In genomic region chr15:93135459-93135858, GRCh38 we compare ENCODE assay signal across 17 cellular contexts. TPM values are rescaled to one million over a fixed set of nuclear protein-coding genes. Genes with fewer than 3 reads are reported as not detected.
DNase-seq lines count a peak whose midpoint lies in the region; ATAC-seq and TF ChIP-seq lines count a peak whose summit lies in the region.
"Had no signal": no experiment of that assay in that cellular context is flagged by ENCODE, and none has a peak within 500 bp of the region (broad histone marks: within the 10 kb centered on the region; RNA-seq: fewer than 3 reads in every experiment).

No MANE protein-coding gene starts in this region.

- CTCF ChIA-PET in WTC11 (lab: Charles Lee): no interaction called here

- H3K36me3 Mint-ChIP-seq in GM23338 (ENCODE audit: low read depth) (no peaks in the 10 kb centered on the region), WTC11 (no peaks in the 10 kb centered on the region), neural progenitor cell (peaks cover 4% of the 10 kb centered on the region)
- H3K36me3 Mint-ChIP-seq: CD4-positive, alpha-beta memory T cell had no signal

- no peaks in the 10 kb centered on the region for H3K9me3 ChIP-seq in neural progenitor cell (ENCODE audit: low read depth)
- H3K9me3 ChIP-seq: HAP-1 had no signal

- no peak overlapping the region for H3K9ac ChIP-seq in neural progenitor cell

- no peaks in the 10 kb centered on the region for H3K27me3 ChIP-seq in GM23338 (ENCODE audit: insufficient read depth)
- H3K27me3 ChIP-seq in neural progenitor cell: no peaks in the 10 kb centered on the region

- H4K20me1 ChIP-seq in GM23338 (replicated peaks; ENCODE audit: insufficient read depth): no peaks in the 10 kb centered on the region
- no peaks in the 10 kb centered on the region for H4K20me1 ChIP-seq in neural progenitor cell (ENCODE audit: low read depth)

- H3K27me3 Mint-ChIP-seq in GM23338 (ENCODE audit: insufficient read depth, low read depth, poor library complexity) (peaks cover 17% of the 10 kb centered on the region), WTC11 (ENCODE audit: low read depth) (peaks cover 75% of the 10 kb centered on the region), neural progenitor cell (ENCODE audit: insufficient read depth, low read depth) (peaks cover 10% of the 10 kb centered on the region)

- H3K79me2 ChIP-seq in GM23338 (replicated peaks; ENCODE audit: insufficient read depth) (no peaks in the 10 kb centered on the region), neural progenitor cell (ENCODE audit: low read depth) (no peaks in the 10 kb centered on the region)

- no peaks in the 10 kb centered on the region for H3F3A ChIP-seq in GM23338 (replicated peaks; ENCODE audit: low read depth)
- H3F3A ChIP-seq in neural progenitor cell (ENCODE audit: low read depth): peaks cover 17% of the 10 kb centered on the region

- H3K36me3 ChIP-seq in GM23338 (ENCODE audit: insufficient read depth): no peaks in the 10 kb centered on the region
- H3K36me3 ChIP-seq in neural progenitor cell: no peaks in the 10 kb centered on the region
- H3K36me3 ChIP-seq: HAP-1 had no signal

- peak; percentile 78 for ATAC-seq in Right ventricle myocardium superior (ENCODE audit: poor library complexity)
- ATAC-seq in left cardiac atrium: no peak
- ATAC-seq in GM23338: peak; percentile 23; the same call in 1 of the 3 replicates
- peak; percentile 26; the same call in 1 of the 2 replicates for ATAC-seq in WTC11
- no peak for ATAC-seq in GM18511 (IDR thresholded peaks at IDR 0.05; ENCODE audit: unreplicated experiment)

- no peaks in the 10 kb centered on the region; the same call in 2 of the 3 replicates for H3K9me3 Mint-ChIP-seq in GM23338
- H3K9me3 Mint-ChIP-seq in WTC11: no peaks in the 10 kb centered on the region
- peaks cover 9% of the 10 kb centered on the region for H3K9me3 Mint-ChIP-seq in neural progenitor cell

- DNase-seq in Right ventricle myocardium superior (no peak), left cardiac atrium (no peak), GM23338 (ENCODE audit: low spot score) (no peak), WTC11 (ENCODE audit: low spot score) (no peak), neural progenitor cell (ENCODE audit: low spot score) (no peak), pons (ENCODE audit: low spot score) (no peak), amniotic stem cell (lab: John Stamatoyannopoulos, UW) (no peak)
- DNase-seq: Calu3; CD4-positive, alpha-beta memory T cell; COR-L47; DMS53; DMS79 treated with DMSO at 0.1 percent for 48 hours; GOT3; HFFc6 had no signal

- 0 out of 2 replicates have a peak, but pooled peaks cover 5% of the 10 kb centered on the region for H3K9me2 ChIP-seq in GM23338 (ENCODE audit: insufficient read depth)

- H2AFZ ChIP-seq in GM23338 (no peak overlapping the region), neural progenitor cell (replicated peaks) (no peak overlapping the region)

- H3K27ac ChIP-seq in GM23338 (ENCODE audit: low read depth) (no peak overlapping the region), neural progenitor cell (no peak overlapping the region)

- H3K4me1 Mint-ChIP-seq in GM23338 (peaks cover 16% of the 10 kb centered on the region), WTC11 (peaks cover 18% of the 10 kb centered on the region), neural progenitor cell (peaks cover 58% of the 10 kb centered on the region)

- POLR2A ChIA-PET in WTC11 (lab: Charles Lee): no interaction called here

- TF ChIP-seq CTCF in GM23338 (conservative IDR thresholded peaks at IDR 0.05; ENCODE audit: low read depth in 2 of 2) (no peak), WTC11 (IDR thresholded peaks at IDR 0.05) (no peak), neural progenitor cell (IDR thresholded peaks at IDR 0.05) (no peak)

- no peak overlapping the region for H3K4me3 Mint-ChIP-seq in GM23338
- no peak overlapping the region for H3K4me3 Mint-ChIP-seq in WTC11
- peak overlapping the region; percentile 39 for H3K4me3 Mint-ChIP-seq in neural progenitor cell
- H3K4me3 Mint-ChIP-seq: CD4-positive, alpha-beta memory T cell; HFFc6 had no signal

- intact Hi-C loops in Right ventricle myocardium superior (cut with DNase I): no loop called here
- intact Hi-C loops in left cardiac atrium (cut with DNase I): no loop called here

- H3K27ac Mint-ChIP-seq in GM23338: no peak overlapping the region
- no peak overlapping the region for H3K27ac Mint-ChIP-seq in WTC11
- H3K27ac Mint-ChIP-seq in neural progenitor cell: peak overlapping the region; percentile 85
- H3K27ac Mint-ChIP-seq: CD4-positive, alpha-beta memory T cell; HFFc6 had no signal

- H3K4me2 ChIP-seq in GM23338 (no peak overlapping the region), neural progenitor cell (no peak overlapping the region)

- no peaks in the 10 kb centered on the region; the same call in 1 of the 2 replicates for H3K4me1 ChIP-seq in GM23338 (ENCODE audit: insufficient read depth)
- H3K4me1 ChIP-seq in neural progenitor cell: peaks cover 33% of the 10 kb centered on the region
- H3K4me1 ChIP-seq: HAP-1 had no signal

- H3K4me3 ChIP-seq in GM23338: no peak overlapping the region
- H3K4me3 ChIP-seq in neural progenitor cell: no peak overlapping the region
- H3K4me3 ChIP-seq: HAP-1 had no signal

TF ChIP-seq in GM23338, 12 proteins besides CTCF, POLR2A, EP300 and RAD21:
- no peak for TF ChIP-seq CREB1 (CRISPR knock-in tag; IDR thresholded peaks at IDR 0.05; ENCODE audit: low read depth)
TF ChIP-seq in GM23338: peak in this region for 0.

TF ChIP-seq in WTC11, 78 proteins besides CTCF, POLR2A, EP300 and RAD21:
- TF ChIP-seq ELF4 (CRISPR knock-in tag; IDR thresholded peaks at IDR 0.05; ENCODE audit: low read depth): no peak
- TF ChIP-seq GTF2I (CRISPR knock-in tag; conservative IDR thresholded peaks at IDR 0.05): no peak
- TF ChIP-seq OVOL2 (CRISPR knock-in tag; IDR thresholded peaks at IDR 0.05; ENCODE audit: borderline replicate concordance): no peak
- TF ChIP-seq, protein P1, sequence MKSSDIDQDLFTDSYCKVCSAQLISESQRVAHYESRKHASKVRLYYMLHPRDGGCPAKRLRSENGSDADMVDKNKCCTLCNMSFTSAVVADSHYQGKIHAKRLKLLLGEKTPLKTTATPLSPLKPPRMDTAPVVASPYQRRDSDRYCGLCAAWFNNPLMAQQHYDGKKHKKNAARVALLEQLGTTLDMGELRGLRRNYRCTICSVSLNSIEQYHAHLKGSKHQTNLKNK (CRISPR knock-in tag; IDR thresholded peaks at IDR 0.05): no peak
- TF ChIP-seq FOXK1 (CRISPR knock-in tag; IDR thresholded peaks at IDR 0.05): no peak
- TF ChIP-seq KAT7 (CRISPR knock-in tag; IDR thresholded peaks at IDR 0.05; ENCODE audit: borderline replicate concordance): no peak
- TF ChIP-seq, protein P2, sequence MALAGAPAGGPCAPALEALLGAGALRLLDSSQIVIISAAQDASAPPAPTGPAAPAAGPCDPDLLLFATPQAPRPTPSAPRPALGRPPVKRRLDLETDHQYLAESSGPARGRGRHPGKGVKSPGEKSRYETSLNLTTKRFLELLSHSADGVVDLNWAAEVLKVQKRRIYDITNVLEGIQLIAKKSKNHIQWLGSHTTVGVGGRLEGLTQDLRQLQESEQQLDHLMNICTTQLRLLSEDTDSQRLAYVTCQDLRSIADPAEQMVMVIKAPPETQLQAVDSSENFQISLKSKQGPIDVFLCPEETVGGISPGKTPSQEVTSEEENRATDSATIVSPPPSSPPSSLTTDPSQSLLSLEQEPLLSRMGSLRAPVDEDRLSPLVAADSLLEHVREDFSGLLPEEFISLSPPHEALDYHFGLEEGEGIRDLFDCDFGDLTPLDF (CRISPR knock-in tag; IDR thresholded peaks at IDR 0.05): no peak
- TF ChIP-seq PREB (CRISPR knock-in tag; IDR thresholded peaks at IDR 0.05; ENCODE audit: borderline replicate concordance): no peak
- TF ChIP-seq ATF6 (CRISPR knock-in tag; IDR thresholded peaks at IDR 0.05): no peak
- TF ChIP-seq HMGA2 (CRISPR knock-in tag; IDR thresholded peaks at IDR 0.05): no peak
- TF ChIP-seq SP1 (CRISPR knock-in tag; conservative IDR thresholded peaks at IDR 0.05): no peak
- no peak for TF ChIP-seq JUN (CRISPR knock-in tag; IDR thresholded peaks at IDR 0.05)
- no peak for TF ChIP-seq ATF1 (CRISPR knock-in tag; IDR thresholded peaks at IDR 0.05)
- no peak for TF ChIP-seq GABPB1 (CRISPR knock-in tag; IDR thresholded peaks at IDR 0.05)

RNA-seq across cellular contexts. Expression of gene RGMA, which starts 46.4 kb away (rescaled TPM):
- total RNA-seq in Right ventricle myocardium superior (25.0 TPM), left cardiac atrium (10 to 100 TPM; 10.2 to 18.4 TPM), WTC11 (2021) (36.9 to 47.2 TPM (median 37.7 TPM) in 3 replicates), neural progenitor cell (ENCODE audit: low replicate concordance) (41.4 and 85.1 TPM in 2 replicates)
- total RNA-seq in GM23338 (2014; rRNA removed; shearing (Covaris generic)): 24.6 and 34.2 TPM in 2 replicates
- 36.5 and 36.6 TPM in 2 replicates for polyA plus RNA-seq in GM23338 (2016; fragmentation: Nextera tagmentation; extraction: Ambion mirVana)
- total RNA-seq: CD4-positive, alpha-beta memory T cell; Daoy had no signal
- polyA plus RNA-seq: CD4-positive, alpha-beta memory T cell had no signal

Comparison
In these comparisons a context has a peak if more than half of its experiments do, and no peak if none do; other contexts are left out.
1. ATAC-seq: peak in Right ventricle myocardium superior (single experiment), GM23338 (single experiment) and WTC11 (single experiment); none in left cardiac atrium (0 of 2) and GM18511 (single experiment).